14 cellular contexts compared by ENCODE assay signal in genomic region chr1:36389960-36390359, GRCh38. TPM values are rescaled to one million over a fixed set of nuclear protein-coding genes. Genes with fewer than 3 reads are reported as not detected.
DNase-seq lines count a peak whose midpoint lies in the region; ATAC-seq, FAIRE-seq and TF ChIP-seq lines count a peak whose summit lies in the region.
"Had no signal": no experiment of that assay in that cellular context is flagged by ENCODE, and none has a peak within 500 bp of the region (broad histone marks: within the 10 kb centered on the region; RNA-seq: fewer than 3 reads in every experiment).

No MANE protein-coding gene starts in this region.

- H3K27ac ChIP-seq in DOHH2 (ENCODE audit: low read depth, low read length) (peak overlapping the region; percentile 97), K562 (ENCODE audit: extremely low read depth, low read depth, low read length) (peak overlapping the region; percentile 19; the same call in 2 of the 3 replicates), skeletal muscle tissue (ENCODE audit: low read depth, low read length) (peak overlapping the region; percentile 99)
- H3K27ac ChIP-seq: right lobe of liver had no signal

- no peak for TF ChIP-seq POLR2A in K562 (conservative IDR thresholded peaks at IDR 0.05)

- peak overlapping the region; percentile 62 for H3K4me3 ChIP-seq in DOHH2 (ENCODE audit: low read length)
- no peak overlapping the region for H3K4me3 ChIP-seq in K562
- H3K4me3 ChIP-seq in skeletal muscle tissue (ENCODE audit: low read length in 3 of 3), result no peak overlapping the region
- H3K4me3 ChIP-seq: right lobe of liver had no signal

- WGBS in K562 (ENCODE audit: insufficient coverage, low coverage, missing lambda C conversion rate), result 86% methylated on average over 1 of the region's 1 CpG

- H4K20me1 ChIP-seq in DOHH2 (ENCODE audit: control insufficient read depth, insufficient read depth, low read depth, low read length), result no peaks in the 10 kb centered on the region
- peaks cover 3% of the 10 kb centered on the region; the same call in 1 of the 2 replicates for H4K20me1 ChIP-seq in K562 (replicated peaks; ENCODE audit: control insufficient read depth, insufficient read depth, low read length)

- POLR2A ChIA-PET in K562 (lab: Yijun Ruan, JAX), result interaction anchor here (0.7 to 9.7 kb wide), 3 partner anchors 9 to 1155 kb away, joined by 3 to 315 read pairs (median 4); partner anchors contain the start of gene LSM10

- no peak for FAIRE-seq in K562 (lab: Jason Lieb, UNC)

- TF ChIP-seq RAD21 in K562 (CRISPR knock-in tag; conservative IDR thresholded peaks at IDR 0.05 in 1 of 2, IDR thresholded peaks at IDR 0.05 in 1 of 2), result no peak

- H3K36me3 ChIP-seq in DOHH2 (ENCODE audit: control insufficient read depth, low read length) (peaks cover 87% of the 10 kb centered on the region), K562 (ENCODE audit: control insufficient read depth, insufficient read depth, low read length) (peaks cover 62% of the 10 kb centered on the region), skeletal muscle tissue (ENCODE audit: control insufficient read depth in 3 of 3, insufficient read depth in 3 of 3, low read length in 3 of 3) (peaks cover 24 to 35% (median 28%) of the 10 kb centered on the region in 3 donors)

- H3K9ac ChIP-seq in K562 (ENCODE audit: insufficient read depth in 1 of 2, low read depth in 2 of 2, low read length in 2 of 2) (no peak overlapping the region), skeletal muscle tissue (ENCODE audit: low read depth in 1 of 3, low read length in 3 of 3) (peak overlapping the region in 1 of 3 donors; percentile 35)

- in situ Hi-C loops in K562 (cut with MboI), result no loop called here

- H3K4me2 ChIP-seq in DOHH2 (ENCODE audit: low read length) (peak overlapping the region; percentile 100), K562 (ENCODE audit: insufficient read depth, low read length) (no peak overlapping the region)

- no peak for DNase-seq in K562 (ENCODE audit: extremely low read depth in 1 of 4, low spot score in 3 of 4)
- no peak for DNase-seq in DMS79 (lab: John Stamatoyannopoulos, UW)
- DNase-seq in Kasumi-1 (lab: John Stamatoyannopoulos, UW), result no peak
- DNase-seq: activated CD4-positive, alpha-beta T cell treated with anti-CD3 and anti-CD28 coated beads, Interleukin-2, amount 50 U/mL, for 4 hours; amniotic stem cell; effector memory CD4-positive, alpha-beta T cell; hippocampal formation; midbrain; NCI-H510A; right lobe of liver had no signal

- no peaks in the 10 kb centered on the region for H3K9me2 ChIP-seq in DOHH2 (replicated peaks; ENCODE audit: control insufficient read depth, low read length)

- H3K27me3 ChIP-seq in DOHH2 (ENCODE audit: control insufficient read depth, low read length) (no peaks in the 10 kb centered on the region), K562 (ENCODE audit: control insufficient read depth in 2 of 2, insufficient read depth in 2 of 2, low read length in 2 of 2) (no peaks in the 10 kb centered on the region), skeletal muscle tissue (ENCODE audit: control insufficient read depth in 3 of 3, insufficient read depth in 3 of 3, low read length in 3 of 3) (no peaks in the 10 kb centered on the region)
- H3K27me3 ChIP-seq: right lobe of liver had no signal

- no peaks in the 10 kb centered on the region for H3K9me3 ChIP-seq in DOHH2 (ENCODE audit: control insufficient read depth, insufficient read depth, low read length)
- H3K9me3 ChIP-seq in K562 (replicated peaks; ENCODE audit: control insufficient read depth, insufficient read depth, low read depth, low read length), result no peaks in the 10 kb centered on the region
- no peaks in the 10 kb centered on the region for H3K9me3 ChIP-seq in skeletal muscle tissue (ENCODE audit: control insufficient read depth in 3 of 3, low read length in 3 of 3)
- H3K9me3 ChIP-seq: right lobe of liver had no signal

- peak overlapping the region; percentile 30 to 91 (median 88) for H3K4me3 Mint-ChIP-seq in IgD-negative memory B cell

- H3K36me3 Mint-ChIP-seq in IgD-negative memory B cell, result peaks cover 8% of the 10 kb centered on the region

- CTCF ChIA-PET in K562 (lab: Yijun Ruan, JAX; ENCODE audit: low intra/inter-chr PET ratio), result no interaction called here

- H3K4me1 Mint-ChIP-seq in IgD-negative memory B cell, result peaks cover 42 to 64% (median 50%) of the 10 kb centered on the region in 3 donors

- intact Hi-C loops in K562 (cut with micrococcal nuclease), result loop anchor here (5.0 kb wide), 1 partner anchor 68 kb away; the partner anchor contains the start of gene EVA1B

- H3K27ac Mint-ChIP-seq in IgD-negative memory B cell, result peak overlapping the region; percentile 93 to 97 (median 95)

- no peaks in the 10 kb centered on the region for H3K27me3 Mint-ChIP-seq in IgD-negative memory B cell

- peaks cover 89% of the 10 kb centered on the region for H3K4me1 ChIP-seq in DOHH2 (ENCODE audit: control insufficient read depth, low read length)
- peaks cover 17 to 20% of the 10 kb centered on the region in 2 experiments for H3K4me1 ChIP-seq in K562 (replicated peaks in 1 of 2; ENCODE audit: control insufficient read depth in 2 of 2, insufficient read depth in 2 of 2, low read length in 2 of 2)
- peaks cover 44 to 59% (median 57%) of the 10 kb centered on the region in 3 donors for H3K4me1 ChIP-seq in skeletal muscle tissue (ENCODE audit: control insufficient read depth in 3 of 3, insufficient read depth in 3 of 3, low read length in 3 of 3)

- BruUV-seq in K562 (replicated peaks; lab: Mats Ljungman, UMichigan), result no TSS peak

- H3K79me2 ChIP-seq in DOHH2 (ENCODE audit: control insufficient read depth, low read length) (peaks cover 70% of the 10 kb centered on the region), K562 (ENCODE audit: control insufficient read depth, insufficient read depth, low read length) (peaks cover 19% of the 10 kb centered on the region)

- ATAC-seq in K562 (no peak), GM18498 (IDR thresholded peaks at IDR 0.05; ENCODE audit: unreplicated experiment) (no peak)
- ATAC-seq: right lobe of liver had no signal

- TF ChIP-seq EP300 in K562 (IDR thresholded peaks at IDR 0.05; ENCODE audit: low read length), result no peak

- H3F3A ChIP-seq in DOHH2 (ENCODE audit: control insufficient read depth, insufficient read depth), result peaks cover 65% of the 10 kb centered on the region

- H2AFZ ChIP-seq in K562 (ENCODE audit: low read depth, low read length), result no peak overlapping the region

- peaks cover 5% of the 10 kb centered on the region for H3K9me1 ChIP-seq in K562 (ENCODE audit: control insufficient read depth, insufficient read depth, low read length)

- TF ChIP-seq CTCF in DOHH2 (IDR thresholded peaks at IDR 0.05; ENCODE audit: low read depth, low read length, poor library complexity, severe bottlenecking) (no peak), K562 (IDR thresholded peaks at IDR 0.05 in 2 of 3, conservative IDR thresholded peaks at IDR 0.05 in 1 of 3; ENCODE audit: insufficient read depth in 2 of 3, low read depth in 1 of 3, low read length in 3 of 3) (no peak)

- H3K9me3 Mint-ChIP-seq in IgD-negative memory B cell, result no peaks in the 10 kb centered on the region

RNA-seq across cellular contexts. Expression of gene STK40, which starts 4.2 kb away (rescaled TPM):
- polyA plus RNA-seq in IgD-negative memory B cell (88.5 TPM), K562 (2011; rRNA removed) (57.8 and 73.8 TPM in 2 replicates), K562 (2014; fragmentation: Illumina TruSeq; extraction: Trizol) (62.9 and 78.0 TPM in 2 replicates), K562 (2014; fragmentation: Nextera tagmentation; extraction: Ambion mirVana) (1 to 10 TPM in 1 of 2 experiments, under 1 TPM in 1; 0.69 to 1.7 TPM), K562 (2014; rRNA removed) (59.0 and 63.1 TPM in 2 replicates)
- 24.8 and 55.6 TPM in 2 replicates for total RNA-seq in K562 (2011; cell fraction: chromatin; rRNA removed; ENCODE audit: low replicate concordance)
- 29.2 and 31.0 TPM in 2 replicates for total RNA-seq in K562 (2011; cell fraction: nucleolus; rRNA removed)
- 30.9 and 40.1 TPM in 2 replicates for total RNA-seq in K562 (2011; cell fraction: nucleoplasm; rRNA removed)
- total RNA-seq in K562 (2014; rRNA removed) (39.1 and 55.1 TPM in 2 replicates), K562 (2014; rRNA removed; fragmentation: Illumina TruSeq; extraction: Trizol) (18.5 and 22.8 TPM in 2 replicates), K562 (2015; rRNA removed; fragmentation: Illumina TruSeq; extraction: Trizol) (27.1 and 27.6 TPM in 2 replicates), K562 (2021) (90.1 and 94.3 TPM in 2 replicates), skeletal muscle tissue (11.0 TPM)
- 46.1 and 62.2 TPM in 2 replicates for polyA plus RNA-seq in K562 (2011; cell fraction: cytosol; rRNA removed)
- polyA plus RNA-seq in K562 (2011; cell fraction: nucleus; rRNA removed), result 37.6 and 46.3 TPM in 2 replicates
- polyA plus RNA-seq in K562 (2012), result 62.9 and 132 TPM in 2 replicates
- 49.4 and 58.5 TPM in 2 replicates for polyA minus RNA-seq in K562 (2011; rRNA and poly(A)+ RNA removed)
- 25.9 and 28.4 TPM in 2 replicates for polyA minus RNA-seq in K562 (2011; cell fraction: cytosol; rRNA and poly(A)+ RNA removed)
- polyA minus RNA-seq in K562 (2011; cell fraction: nucleus; rRNA and poly(A)+ RNA removed), result 9.8 and 13.2 TPM in 2 replicates

RNA-seq across cellular contexts. Expression of gene LSM10, which starts 7.7 kb away (rescaled TPM):
- polyA plus RNA-seq in IgD-negative memory B cell, result 345 TPM
- total RNA-seq in K562 (2011; cell fraction: chromatin; rRNA removed; ENCODE audit: low replicate concordance), result 20.5 and 63.8 TPM in 2 replicates
- total RNA-seq in K562 (2011; cell fraction: nucleolus; rRNA removed), result 55.5 and 59.9 TPM in 2 replicates
- total RNA-seq in K562 (2011; cell fraction: nucleoplasm; rRNA removed), result 40.9 and 45.8 TPM in 2 replicates
- total RNA-seq in K562 (2014; rRNA removed), result 68.9 and 94.6 TPM in 2 replicates
- 9.8 and 13.2 TPM in 2 replicates for total RNA-seq in K562 (2014; rRNA removed; fragmentation: Illumina TruSeq; extraction: Trizol)
- total RNA-seq in K562 (2015; rRNA removed; fragmentation: Illumina TruSeq; extraction: Trizol), result 21.8 and 23.3 TPM in 2 replicates
- 85.7 and 88.0 TPM in 2 replicates for total RNA-seq in K562 (2021)
- polyA plus RNA-seq in K562 (2011; rRNA removed), result 91.4 and 95.2 TPM in 2 replicates
- polyA plus RNA-seq in K562 (2011; cell fraction: cytosol; rRNA removed), result 111 and 190 TPM in 2 replicates
- 44.9 and 48.3 TPM in 2 replicates for polyA plus RNA-seq in K562 (2011; cell fraction: nucleus; rRNA removed)
- 91.2 and 105 TPM in 2 replicates for polyA plus RNA-seq in K562 (2012)
- polyA plus RNA-seq in K562 (2014; fragmentation: Illumina TruSeq; extraction: Trizol), result 122 and 153 TPM in 2 replicates
- 10 to 100 TPM; 34.8 to 56.9 TPM for polyA plus RNA-seq in K562 (2014; fragmentation: Nextera tagmentation; extraction: Ambion mirVana)
- polyA plus RNA-seq in K562 (2014; rRNA removed), result 146 and 168 TPM in 2 replicates
- 26.2 and 41.8 TPM in 2 replicates for polyA minus RNA-seq in K562 (2011; rRNA and poly(A)+ RNA removed)
- polyA minus RNA-seq in K562 (2011; cell fraction: cytosol; rRNA and poly(A)+ RNA removed), result 26.6 and 38.0 TPM in 2 replicates
- 17.1 and 23.5 TPM in 2 replicates for polyA minus RNA-seq in K562 (2011; cell fraction: nucleus; rRNA and poly(A)+ RNA removed)
- 4.2 TPM for total RNA-seq in skeletal muscle tissue

Comparison
In these comparisons a context has a peak if more than half of its experiments do, and no peak if none do; other contexts are left out.
1. H3K27ac ChIP-seq: peak in every context shown above with its lines; median percentile 99 in skeletal muscle tissue; 97 in DOHH2; 19 in K562.